Comparison of ENCODE assay signal across 8 cellular contexts in the genomic region with DNA sequence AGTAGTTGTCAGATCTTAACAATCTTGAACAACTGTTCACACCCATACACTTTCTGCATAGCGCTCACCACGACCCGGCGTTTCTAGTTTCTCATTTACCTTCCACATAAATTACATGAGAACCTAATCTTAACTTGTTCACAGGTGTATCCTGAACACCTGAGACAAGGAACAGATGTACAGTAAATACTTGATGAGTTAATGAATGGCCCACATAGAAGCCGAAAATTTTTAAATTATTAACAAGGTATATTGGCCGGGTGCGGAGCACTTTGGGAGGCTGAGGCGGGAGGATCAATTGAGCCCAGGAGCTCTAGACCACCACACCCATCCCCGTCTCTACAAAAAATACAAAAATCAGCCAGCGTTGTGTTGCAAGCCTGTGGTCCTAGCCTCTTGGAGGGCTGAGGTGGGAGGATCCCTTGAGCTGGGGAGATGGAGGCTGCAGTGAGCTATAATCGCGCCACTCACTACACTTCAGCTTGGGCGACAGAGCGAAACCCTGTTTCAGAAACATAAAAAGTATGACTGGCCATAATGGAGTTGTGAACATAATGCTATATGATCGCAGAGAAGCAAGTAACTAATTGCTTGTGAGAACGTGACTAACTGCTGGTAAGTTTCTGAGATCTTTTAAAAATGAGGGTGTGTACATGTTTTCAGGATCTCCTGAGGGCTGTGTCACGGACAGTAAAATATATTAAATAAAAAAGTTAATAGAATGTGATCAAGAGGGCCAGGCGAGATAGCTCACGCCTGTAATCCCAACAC. TPM values are rescaled to one million over a fixed set of nuclear protein-coding genes. Genes with fewer than 3 reads are reported as not detected.
DNase-seq lines count a peak whose midpoint lies in the region; ATAC-seq, FAIRE-seq and TF ChIP-seq lines count a peak whose summit lies in the region.

No MANE protein-coding gene starts in this region.

- TF ChIP-seq EP300 in K562 (IDR thresholded peaks at IDR 0.05; ENCODE audit: low read length), result no peak

- 32% methylated on average over 19 of the region's 19 CpGs for WGBS in K562 (ENCODE audit: insufficient coverage, low coverage, missing lambda C conversion rate)
- 79 to 80% methylated on average over 11 to 15 of the region's 19 CpGs for WGBS in mesodermal cell (ENCODE audit: insufficient coverage in 2 of 2), 2 experiments

- H3K9me1 ChIP-seq in K562 (ENCODE audit: control insufficient read depth, insufficient read depth, low read length), result no peaks in the 10 kb centered on the region

- TF ChIP-seq RAD21 in K562 (CRISPR knock-in tag; conservative IDR thresholded peaks at IDR 0.05 in 1 of 2, IDR thresholded peaks at IDR 0.05 in 1 of 2), result no peak; a peak in 1 of 4 replicates

- peak overlapping the region; percentile 94 to 99 for H3K9ac ChIP-seq in K562 (ENCODE audit: insufficient read depth in 1 of 2, low read depth in 2 of 2, low read length in 2 of 2)

- CTCF ChIA-PET in K562 (lab: Yijun Ruan, JAX; ENCODE audit: low intra/inter-chr PET ratio), result interaction anchor here (0.6 kb wide), 1 partner anchor 42 kb away, joined by 3 read pairs; no protein-coding TSS in a partner anchor

- H3K27ac ChIP-seq in K562 (ENCODE audit: extremely low read depth, low read depth, low read length) (peak overlapping the region; percentile 98), mesodermal cell (ENCODE audit: low read depth, low read length, severe bottlenecking) (peak overlapping the region; percentile 99)

- intact Hi-C loops in K562 (cut with micrococcal nuclease), result loop anchor here (5.0 kb wide), 1 partner anchor 400 kb away; a partner anchor contains a TSS

- 0 out of 2 replicates have a peak, but pooled peaks cover 3% of the 10 kb centered on the region for H4K20me1 ChIP-seq in K562 (replicated peaks; ENCODE audit: control insufficient read depth, insufficient read depth, low read length)

- POLR2A ChIA-PET in K562 (lab: Yijun Ruan, JAX), result interaction anchor here (0.6 to 0.7 kb wide), 4 partner anchors 10 to 593 kb away, joined by 3 read pairs; no protein-coding TSS in a partner anchor

- H3K4me1 ChIP-seq in BE2C (no peaks in the 10 kb centered on the region), K562 (replicated peaks in 1 of 2; ENCODE audit: control insufficient read depth in 2 of 2, insufficient read depth in 2 of 2, low read length in 2 of 2) (peaks cover 16 to 23% of the 10 kb centered on the region in 2 experiments), mesodermal cell (ENCODE audit: control insufficient read depth, insufficient read depth, low read length, poor library complexity, severe bottlenecking) (peaks cover 5% of the 10 kb centered on the region)

- H3K4me3 ChIP-seq in BE2C (ENCODE audit: low read depth, low read length) (peak overlapping the region; percentile 70), K562 (peak overlapping the region; percentile 69), mesodermal cell (ENCODE audit: extremely low read depth, insufficient read depth, low read length, poor library complexity, severe bottlenecking) (peak overlapping the region; percentile 88)

- no peak for TF ChIP-seq CTCF in BE2C (IDR thresholded peaks at IDR 0.05; ENCODE audit: low read depth, low read length)
- TF ChIP-seq CTCF in K562 (IDR thresholded peaks at IDR 0.05 in 2 of 3, conservative IDR thresholded peaks at IDR 0.05 in 1 of 3; ENCODE audit: insufficient read depth in 2 of 3, low read depth in 1 of 3, low read length in 3 of 3), result no peak

- H3K36me3 ChIP-seq in BE2C (peaks cover 7% of the 10 kb centered on the region), K562 (ENCODE audit: control insufficient read depth, insufficient read depth, low read length) (peaks cover 19% of the 10 kb centered on the region), mesodermal cell (ENCODE audit: control insufficient read depth, insufficient read depth, low read length) (peaks cover 13% of the 10 kb centered on the region)

- H2AFZ ChIP-seq in K562 (ENCODE audit: low read depth, low read length), result peak overlapping the region; percentile 98

- in situ Hi-C loops in K562 (cut with MboI), result no loop called here

- DNase-seq in BE2C (no peak), K562 (ENCODE audit: extremely low read depth in 1 of 4, low spot score in 3 of 4) (peak in 1 of 4 experiments; percentile 60), H4 (ENCODE audit: low spot score) (no peak), DMS 273 (lab: John Stamatoyannopoulos, UW; ENCODE audit: unreplicated experiment) (no peak)
- no peak for DNase-seq in activated CD8-positive, alpha-beta memory T cell treated with anti-CD3 and anti-CD28 coated beads for 24 hours

- H3K9me3 ChIP-seq in BE2C (no peaks in the 10 kb centered on the region), K562 (replicated peaks; ENCODE audit: control insufficient read depth, insufficient read depth, low read depth, low read length) (no peaks in the 10 kb centered on the region), mesodermal cell (ENCODE audit: control insufficient read depth, low read length) (no peaks in the 10 kb centered on the region)

- TF ChIP-seq POLR2A in K562 (conservative IDR thresholded peaks at IDR 0.05), result no peak

- H3K27me3 ChIP-seq in BE2C (no peaks in the 10 kb centered on the region), K562 (ENCODE audit: control insufficient read depth in 2 of 2, insufficient read depth in 2 of 2, low read length in 2 of 2) (no peaks in the 10 kb centered on the region)

- H3K79me2 ChIP-seq in K562 (ENCODE audit: control insufficient read depth, insufficient read depth, low read length), result peaks cover 49% of the 10 kb centered on the region

- ATAC-seq in HG03135 (IDR thresholded peaks at IDR 0.05; ENCODE audit: unreplicated experiment), result peak; percentile 0
- ATAC-seq in K562, result peak; percentile 5
- ATAC-seq in HG03039 (IDR thresholded peaks at IDR 0.05; ENCODE audit: unreplicated experiment), result no peak

- peak; percentile 32 for FAIRE-seq in K562 (lab: Jason Lieb, UNC)

- no TSS peak for BruUV-seq in K562 (replicated peaks; lab: Mats Ljungman, UMichigan)

- H3K4me2 ChIP-seq in K562 (ENCODE audit: insufficient read depth, low read length), result peak overlapping the region; percentile 89

TF ChIP-seq in K562, 482 proteins besides CTCF, POLR2A, EP300 and RAD21 (continues in another document):
- TF ChIP-seq, protein P1, sequence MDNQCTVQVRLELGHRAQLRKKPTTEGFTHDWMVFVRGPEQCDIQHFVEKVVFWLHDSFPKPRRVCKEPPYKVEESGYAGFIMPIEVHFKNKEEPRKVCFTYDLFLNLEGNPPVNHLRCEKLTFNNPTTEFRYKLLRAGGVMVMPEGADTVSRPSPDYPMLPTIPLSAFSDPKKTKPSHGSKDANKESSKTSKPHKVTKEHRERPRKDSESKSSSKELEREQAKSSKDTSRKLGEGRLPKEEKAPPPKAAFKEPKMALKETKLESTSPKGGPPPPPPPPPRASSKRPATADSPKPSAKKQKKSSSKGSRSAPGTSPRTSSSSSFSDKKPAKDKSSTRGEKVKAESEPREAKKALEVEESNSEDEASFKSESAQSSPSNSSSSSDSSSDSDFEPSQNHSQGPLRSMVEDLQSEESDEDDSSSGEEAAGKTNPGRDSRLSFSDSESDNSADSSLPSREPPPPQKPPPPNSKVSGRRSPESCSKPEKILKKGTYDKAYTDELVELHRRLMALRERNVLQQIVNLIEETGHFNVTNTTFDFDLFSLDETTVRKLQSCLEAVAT (IDR thresholded peaks at IDR 0.05), result peak in 1 of 2 experiments; percentile 18; a peak in 1 of 4 replicates

RNA-seq across cellular contexts. Expression of a gene that starts 1.0 kb away (rescaled TPM):
- 36.4 TPM for polyA plus RNA-seq in BE2C (2012; ENCODE audit: insufficient read depth, insufficient read length, low read depth)
- 160 and 393 TPM in 2 replicates for total RNA-seq in K562 (2011; cell fraction: chromatin; rRNA removed; ENCODE audit: low replicate concordance)
- total RNA-seq in K562 (2011; cell fraction: nucleolus; rRNA removed), result 70.4 and 74.0 TPM in 2 replicates
- 125 and 187 TPM in 2 replicates for total RNA-seq in K562 (2011; cell fraction: nucleoplasm; rRNA removed)
- total RNA-seq in K562 (2014; rRNA removed), result 66.0 and 72.2 TPM in 2 replicates
- 91.3 and 111 TPM in 2 replicates for total RNA-seq in K562 (2014; rRNA removed; fragmentation: Illumina TruSeq; extraction: Trizol)
- 85.8 and 86.0 TPM in 2 replicates for total RNA-seq in K562 (2015; rRNA removed; fragmentation: Illumina TruSeq; extraction: Trizol)
- total RNA-seq in K562 (2021), result 195 and 199 TPM in 2 replicates
- 62.0 and 63.7 TPM in 2 replicates for polyA plus RNA-seq in K562 (2011; rRNA removed)
- 27.0 and 29.4 TPM in 2 replicates for polyA plus RNA-seq in K562 (2011; cell fraction: cytosol; rRNA removed)
- 54.6 and 73.8 TPM in 2 replicates for polyA plus RNA-seq in K562 (2011; cell fraction: nucleus; rRNA removed)
- polyA plus RNA-seq in K562 (2012), result 72.1 and 86.8 TPM in 2 replicates
- 124 and 127 TPM in 2 replicates for polyA plus RNA-seq in K562 (2014; fragmentation: Illumina TruSeq; extraction: Trizol)
- polyA plus RNA-seq in K562 (2014; fragmentation: Nextera tagmentation; extraction: Ambion mirVana), result 10 to 100 TPM; 20.7 to 40.5 TPM
- 47.2 and 55.8 TPM in 2 replicates for polyA plus RNA-seq in K562 (2014; rRNA removed)
- polyA minus RNA-seq in K562 (2011; rRNA and poly(A)+ RNA removed), result 146 and 210 TPM in 2 replicates
- 82.4 and 108 TPM in 2 replicates for polyA minus RNA-seq in K562 (2011; cell fraction: cytosol; rRNA and poly(A)+ RNA removed)
- polyA minus RNA-seq in K562 (2011; cell fraction: nucleus; rRNA and poly(A)+ RNA removed), result 43.5 and 71.9 TPM in 2 replicates
- polyA plus RNA-seq in mesodermal cell (2013, experiment 1 of 2), result 114 TPM
- 111 TPM for polyA plus RNA-seq in mesodermal cell (2013, experiment 2 of 2)
- 17.6 and 32.7 TPM in 2 replicates for total RNA-seq in H4 (2014; rRNA removed; shearing (Covaris generic))

RNA-seq across cellular contexts. Expression of a gene that starts 20.2 kb away (rescaled TPM):
- 114 TPM for polyA plus RNA-seq in BE2C (2012; ENCODE audit: insufficient read depth, insufficient read length, low read depth)
- 284 and 628 TPM in 2 replicates for total RNA-seq in K562 (2011; cell fraction: chromatin; rRNA removed; ENCODE audit: low replicate concordance)
- total RNA-seq in K562 (2011; cell fraction: nucleolus; rRNA removed), result 355 and 369 TPM in 2 replicates
- total RNA-seq in K562 (2011; cell fraction: nucleoplasm; rRNA removed), result 282 and 303 TPM in 2 replicates
- total RNA-seq in K562 (2014; rRNA removed), result 144 and 154 TPM in 2 replicates
- total RNA-seq in K562 (2014; rRNA removed; fragmentation: Illumina TruSeq; extraction: Trizol), result 48.8 and 53.4 TPM in 2 replicates
- total RNA-seq in K562 (2015; rRNA removed; fragmentation: Illumina TruSeq; extraction: Trizol), result 79.0 and 82.5 TPM in 2 replicates
- 155 and 158 TPM in 2 replicates for total RNA-seq in K562 (2021)
- 57.0 and 90.6 TPM in 2 replicates for polyA plus RNA-seq in K562 (2011; rRNA removed)
- polyA plus RNA-seq in K562 (2011; cell fraction: cytosol; rRNA removed), result 80.2 and 129 TPM in 2 replicates
- polyA plus RNA-seq in K562 (2011; cell fraction: nucleus; rRNA removed), result 352 and 482 TPM in 2 replicates
- 75.3 and 81.4 TPM in 2 replicates for polyA plus RNA-seq in K562 (2012)
- polyA plus RNA-seq in K562 (2014; fragmentation: Illumina TruSeq; extraction: Trizol), result 83.6 and 100 TPM in 2 replicates
- 10 to 100 TPM; 12.3 to 14.2 TPM for polyA plus RNA-seq in K562 (2014; fragmentation: Nextera tagmentation; extraction: Ambion mirVana)
- 104 and 113 TPM in 2 replicates for polyA plus RNA-seq in K562 (2014; rRNA removed)
- polyA minus RNA-seq in K562 (2011; rRNA and poly(A)+ RNA removed), result 69.4 and 94.1 TPM in 2 replicates
- 87.7 and 97.7 TPM in 2 replicates for polyA minus RNA-seq in K562 (2011; cell fraction: cytosol; rRNA and poly(A)+ RNA removed)
- 141 and 156 TPM in 2 replicates for polyA minus RNA-seq in K562 (2011; cell fraction: nucleus; rRNA and poly(A)+ RNA removed)
- 74.5 TPM for polyA plus RNA-seq in mesodermal cell (2013, experiment 1 of 2)
- polyA plus RNA-seq in mesodermal cell (2013, experiment 2 of 2), result 62.4 TPM
- 29.8 and 36.0 TPM in 2 replicates for total RNA-seq in H4 (2014; rRNA removed; shearing (Covaris generic))
